11 cellular contexts compared by ENCODE assay signal in genomic region chr3:190048831-190049541, GRCh38.
DNase-seq lines count a peak whose midpoint lies in the region; ATAC-seq and TF ChIP-seq lines count a peak whose summit lies in the region.
"Had no signal": no experiment of that assay in that cellular context is flagged by ENCODE, and none has a peak within 500 bp of the region (broad histone marks: within the 10 kb centered on the region; RNA-seq: fewer than 3 reads in every experiment).

No MANE protein-coding gene starts in this region.

- H3K27me3 ChIP-seq in vagina = no peaks in the 10 kb centered on the region
- no peaks in the 10 kb centered on the region for H3K27me3 ChIP-seq in H7 (ENCODE audit: control insufficient read depth, insufficient read depth, low read length)

- H3K9me3 ChIP-seq in vagina = no peaks in the 10 kb centered on the region

- intact Hi-C loops in vagina (cut with DNase I) = no loop called here

- no peak overlapping the region for H3K27ac ChIP-seq in vagina
- H3K27ac ChIP-seq: KMS-11 had no signal

- H3K4me1 ChIP-seq in vagina = peaks cover 34% of the 10 kb centered on the region

- TF ChIP-seq CTCF in HFF-Myc (IDR thresholded peaks at IDR 0.05; ENCODE audit: low read depth, low read length, missing control alignments) = no peak
- no peak for TF ChIP-seq CTCF in vagina (IDR thresholded peaks at IDR 0.05)

- peak overlapping the region; percentile 30 for H3K4me3 ChIP-seq in HFF-Myc (replicated peaks; ENCODE audit: low read depth, low read length)
- peak overlapping the region; percentile 21 for H3K4me3 ChIP-seq in skeletal muscle cell (ENCODE audit: low read depth, low read length)
- H3K4me3 ChIP-seq in vagina = no peak overlapping the region
- no peak overlapping the region for H3K4me3 ChIP-seq in H7 (ENCODE audit: insufficient read depth, low read depth, low read length)

- no peak for TF ChIP-seq POLR2A in vagina (IDR thresholded peaks at IDR 0.05)

- DNase-seq in HFF-Myc (ENCODE audit: extremely low read depth, low read depth) = no peak
- DNase-seq in RPMI8226 = peak; percentile 62
- peak; percentile 88 for DNase-seq in fibroblast of peridontal ligament (ENCODE audit: extremely low read depth)
- DNase-seq in skeletal muscle cell (ENCODE audit: low read depth) = peak; percentile 56
- DNase-seq in activated T-cell treated with anti-CD3 and anti-CD28 coated beads, Interleukin-2, amount 50 U/mL, for 1 hour = no peak
- no peak for DNase-seq in vagina (ENCODE audit: extremely low spot score in 2 of 2)
- no peak for DNase-seq in H7
- DNase-seq: stimulated activated CD4-positive, alpha-beta T cell treated with anti-CD3 and anti-CD28 coated beads, Interleukin-2, amount 100 ng/mL, for 24 hours had no signal

- ATAC-seq in GM21360 (IDR thresholded peaks at IDR 0.05; ENCODE audit: unreplicated experiment) = no peak
- ATAC-seq: HCT116 had no signal

- no peaks in the 10 kb centered on the region for H3K36me3 ChIP-seq in vagina
- H3K36me3 ChIP-seq in H7 (replicated peaks; ENCODE audit: control insufficient read depth, insufficient read depth, low read length) = no peaks in the 10 kb centered on the region

Comparison
In these comparisons a context has a peak if more than half of its experiments do, and no peak if none do; other contexts are left out.
1. DNase-seq: peak in RPMI8226 (single experiment), fibroblast of peridontal ligament (single experiment) and skeletal muscle cell (single experiment); none in HFF-Myc (single experiment), activated T-cell treated with anti-CD3 and anti-CD28 coated beads, Interleukin-2, amount 50 U/mL, for 1 hour (single experiment), vagina (0 of 2) and H7 (single experiment).
2. H3K4me3 ChIP-seq: peak in HFF-Myc (single experiment) and skeletal muscle cell (single experiment); none in vagina (0 of 2) and H7 (single experiment).